ENCODE assay signal across 7 cellular contexts in the genomic region with DNA sequence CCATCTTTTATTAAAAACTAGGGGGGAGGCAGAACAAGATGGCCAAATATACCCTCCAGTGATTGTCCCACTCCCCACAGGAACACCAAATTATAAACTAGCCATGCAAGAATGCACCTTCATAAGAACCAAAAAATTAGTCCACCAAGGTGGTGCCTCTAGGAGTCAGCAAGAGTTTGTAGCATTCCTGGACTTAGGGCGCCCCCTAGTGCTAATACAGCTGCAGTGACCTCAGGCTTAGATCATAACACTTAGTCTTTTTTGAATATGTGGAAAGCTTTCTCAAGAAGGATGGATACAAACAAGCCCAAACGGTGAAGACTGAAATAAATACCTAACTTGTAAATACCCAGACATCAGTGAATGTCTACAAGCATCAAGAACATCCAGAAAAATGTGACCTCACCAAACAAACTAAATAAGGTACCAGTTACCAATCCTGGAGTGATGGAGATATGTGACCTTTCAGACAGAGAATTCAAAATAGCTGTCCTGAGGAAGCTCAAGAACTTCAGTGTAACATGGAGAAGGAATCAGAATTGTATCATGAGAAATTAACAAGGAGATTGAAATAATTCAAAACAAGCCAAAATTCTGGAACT. TPM values are rescaled to one million over a fixed set of nuclear protein-coding genes. Genes with fewer than 3 reads are reported as not detected.
DNase-seq lines count a peak whose midpoint lies in the region; ATAC-seq, FAIRE-seq and TF ChIP-seq lines count a peak whose summit lies in the region.

No MANE protein-coding gene starts in this region.

- WGBS in smooth muscle cell (ENCODE audit: low lambda C conversion rate), result 4% methylated on average over 2 of the region's 2 CpGs

- H3K9me3 ChIP-seq in astrocyte (ENCODE audit: insufficient read depth, low read depth, low read length), result no peaks in the 10 kb centered on the region
- no peaks in the 10 kb centered on the region for H3K9me3 ChIP-seq in smooth muscle cell (replicated peaks; ENCODE audit: low read depth)

- H3K4me3 ChIP-seq in astrocyte (ENCODE audit: insufficient read depth, low read depth, low read length) (no peak overlapping the region), smooth muscle cell (no peak overlapping the region)

- peak; percentile 43 for FAIRE-seq in astrocyte (lab: Jason Lieb, UNC)

- no peaks in the 10 kb centered on the region for H3F3A ChIP-seq in smooth muscle cell (ENCODE audit: low read depth)

- H3K36me3 ChIP-seq in astrocyte (ENCODE audit: insufficient read depth, low read length) (peaks cover 6% of the 10 kb centered on the region), smooth muscle cell (ENCODE audit: low read depth) (peaks cover 9% of the 10 kb centered on the region)

- H2AFZ ChIP-seq in astrocyte (ENCODE audit: low read depth, low read length), result no peak overlapping the region
- H2AFZ ChIP-seq in smooth muscle cell (ENCODE audit: low read depth), result no peak overlapping the region

- peak; percentile 87 for ATAC-seq in GM18508 (IDR thresholded peaks at IDR 0.05; ENCODE audit: insufficient read depth, unreplicated experiment)
- ATAC-seq in HG02885 (IDR thresholded peaks at IDR 0.05; ENCODE audit: poor library complexity, unreplicated experiment), result peak; percentile 97

- H3K9ac ChIP-seq in astrocyte (ENCODE audit: low read length), result no peak overlapping the region
- no peak overlapping the region for H3K9ac ChIP-seq in smooth muscle cell (ENCODE audit: low read depth)

- TF ChIP-seq CTCF in astrocyte (IDR thresholded peaks at IDR 0.05; ENCODE audit: insufficient read depth, low read depth, low read length), result peak; percentile 99
- TF ChIP-seq CTCF in smooth muscle cell (IDR thresholded peaks at IDR 0.05; ENCODE audit: borderline replicate concordance, insufficient read depth, poor library complexity, severe bottlenecking), result peak; percentile 98

- H3K27me3 Mint-ChIP-seq in astrocyte (ENCODE audit: low read depth, unreplicated experiment), result no peaks in the 10 kb centered on the region

- H3K4me3 Mint-ChIP-seq in astrocyte (ENCODE audit: unreplicated experiment), result no peak overlapping the region

- H3K79me2 ChIP-seq in astrocyte (ENCODE audit: insufficient read depth, low read length) (no peaks in the 10 kb centered on the region), smooth muscle cell (ENCODE audit: low read depth) (no peaks in the 10 kb centered on the region)

- H3K4me2 ChIP-seq in astrocyte (ENCODE audit: low read length) (no peak overlapping the region), smooth muscle cell (no peak overlapping the region)

- H3K27me3 ChIP-seq in astrocyte (ENCODE audit: insufficient read depth, low read length) (no peaks in the 10 kb centered on the region), smooth muscle cell (ENCODE audit: low read depth) (no peaks in the 10 kb centered on the region)

- H4K20me1 ChIP-seq in astrocyte (ENCODE audit: insufficient read depth, low read length), result no peaks in the 10 kb centered on the region
- no peaks in the 10 kb centered on the region for H4K20me1 ChIP-seq in smooth muscle cell (ENCODE audit: low read depth)

- H3K4me1 ChIP-seq in astrocyte (ENCODE audit: insufficient read depth, low read length), result no peaks in the 10 kb centered on the region
- H3K4me1 ChIP-seq in smooth muscle cell (ENCODE audit: low read depth), result no peaks in the 10 kb centered on the region

- H3K4me1 Mint-ChIP-seq in astrocyte (ENCODE audit: low read depth, unreplicated experiment), result no peaks in the 10 kb centered on the region

- H3K9me3 Mint-ChIP-seq in astrocyte (ENCODE audit: unreplicated experiment), result no peaks in the 10 kb centered on the region

- peaks cover 13% of the 10 kb centered on the region for H3K36me3 Mint-ChIP-seq in astrocyte (ENCODE audit: low read depth, unreplicated experiment)

- H3K27ac ChIP-seq in astrocyte (ENCODE audit: low read depth, low read length), result no peak overlapping the region
- H3K27ac ChIP-seq in smooth muscle cell (ENCODE audit: low read depth), result no peak overlapping the region

- DNase-seq in NCI-H187 treated with DMSO at 0.1 percent for 48 hours (lab: John Stamatoyannopoulos, UW), result peak; percentile 10
- peak; percentile 52 for DNase-seq in T-helper 22 cell (ENCODE audit: low read depth)
- peak; percentile 41 for DNase-seq in astrocyte (ENCODE audit: low read depth)
- DNase-seq in hepatic stellate cell (ENCODE audit: low spot score), result peak; percentile 57
- DNase-seq in smooth muscle cell (lab: John Stamatoyannopoulos, UW; ENCODE audit: unreplicated experiment), result peak; percentile 12

- no peak overlapping the region for H3K27ac Mint-ChIP-seq in astrocyte (ENCODE audit: unreplicated experiment)

RNA-seq across cellular contexts. Expression of gene PPIP5K2, which starts 19.3 kb away (rescaled TPM):
- total RNA-seq in astrocyte (59.7 and 67.7 TPM in 2 replicates), smooth muscle cell (90.3 and 90.5 TPM in 2 replicates)
- polyA plus RNA-seq in smooth muscle cell, result 22.6 and 40.8 TPM in 2 replicates

RNA-seq across cellular contexts. Expression of gene GIN1, which starts 19.4 kb away (rescaled TPM):
- 5.1 and 5.4 TPM in 2 replicates for total RNA-seq in astrocyte
- 4.8 and 16.6 TPM in 2 replicates for total RNA-seq in smooth muscle cell
- polyA plus RNA-seq in smooth muscle cell, result 3.6 and 5.3 TPM in 2 replicates
